In the genomic region with DNA sequence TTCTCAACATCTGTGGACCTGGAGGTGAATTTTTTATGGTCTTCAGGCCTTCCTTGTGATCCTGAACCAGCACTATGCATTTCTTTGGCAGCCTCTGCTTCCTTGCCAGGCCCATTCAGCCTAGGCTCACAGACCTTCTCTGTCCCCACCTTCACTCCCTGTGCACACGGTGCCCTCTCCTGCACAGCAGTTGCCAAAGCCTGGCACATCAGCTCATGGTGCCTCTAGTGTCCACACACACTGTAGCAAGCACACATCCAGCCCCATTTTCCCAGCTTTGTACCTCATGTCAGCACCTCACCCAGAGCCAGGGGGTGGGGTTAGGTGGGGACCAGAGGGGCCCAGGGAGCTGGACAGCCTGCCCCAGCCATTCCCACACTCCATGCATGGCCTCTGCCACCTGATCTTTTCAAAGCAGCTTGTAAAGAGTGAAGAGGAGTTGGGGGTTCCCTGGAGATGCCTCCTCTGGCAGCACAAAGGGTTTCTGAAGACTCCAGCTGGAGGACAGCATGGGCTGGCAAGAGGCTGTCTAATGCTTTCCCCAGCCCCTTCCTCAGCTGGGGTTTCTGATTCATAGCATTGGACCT, we compare ENCODE assay signal across 11 cellular contexts. TPM values are rescaled to one million over a fixed set of nuclear protein-coding genes. Genes with fewer than 3 reads are reported as not detected.
DNase-seq lines count a peak whose midpoint lies in the region; ATAC-seq, FAIRE-seq and TF ChIP-seq lines count a peak whose summit lies in the region.
"Had no signal": no experiment of that assay in that cellular context is flagged by ENCODE, and none has a peak within 500 bp of the region (broad histone marks: within the 10 kb centered on the region; RNA-seq: fewer than 3 reads in every experiment).

No MANE protein-coding gene starts in this region.

- intact Hi-C loops in left ventricle myocardium inferior (cut with micrococcal nuclease): loop anchor here (10.0 kb wide), 1 partner anchor 468 kb away; a partner anchor contains a TSS

- peak; percentile 35 for TF ChIP-seq CTCF in left ventricle myocardium inferior (IDR thresholded peaks at IDR 0.05; ENCODE audit: borderline replicate concordance)
- no peak for TF ChIP-seq CTCF in D721Med (IDR thresholded peaks at IDR 0.05; ENCODE audit: insufficient read depth, missing control alignments)

- peaks cover 8% of the 10 kb centered on the region for H3K9me3 ChIP-seq in left ventricle myocardium inferior (replicated peaks)

- H3K9me3 Mint-ChIP-seq in stimulated activated naive CD8-positive, alpha-beta T cell treated with anti-CD3 and anti-CD28 coated beads, Interleukin-15, amount 100 ng/mL, for 72 hours: no peaks in the 10 kb centered on the region

- peak; percentile 29 for ATAC-seq in stimulated activated naive CD8-positive, alpha-beta T cell treated with anti-CD3 and anti-CD28 coated beads, Interleukin-15, amount 100 ng/mL, for 72 hours
- ATAC-seq in stimulated activated naive CD8-positive, alpha-beta T cell treated with anti-CD3 and anti-CD28 coated beads, Interleukin-15, Interleukin-2, amounts not matched to agents 100 U/mL and 50 U/mL, for 24 hours: no peak
- no peak for ATAC-seq in GM21528 (IDR thresholded peaks at IDR 0.05; ENCODE audit: low FRiP score, unreplicated experiment)

- no peak for DNase-seq in stimulated activated naive CD8-positive, alpha-beta T cell treated with anti-CD3 and anti-CD28 coated beads, Interleukin-15, amount 100 ng/mL, for 72 hours
- DNase-seq in stimulated activated naive CD8-positive, alpha-beta T cell treated with anti-CD3 and anti-CD28 coated beads, Interleukin-15, Interleukin-2, amounts not matched to agents 100 U/mL and 50 U/mL, for 24 hours: no peak
- DNase-seq in RPMI8226 (peak; percentile 48), left ventricle myocardium inferior (no peak), D721Med (ENCODE audit: insufficient read length, low spot score) (no peak), pons (ENCODE audit: low spot score) (no peak), NCI-H146 treated with DMSO at 0.1 percent for 48 hours (lab: John Stamatoyannopoulos, UW; ENCODE audit: unreplicated experiment) (no peak)
- DNase-seq: stimulated activated CD4-positive, alpha-beta T cell treated with anti-CD3 and anti-CD28 coated beads, Interleukin-4, amount 100 ng/mL, for 4 hours had no signal

- H3K4me1 Mint-ChIP-seq in stimulated activated naive CD8-positive, alpha-beta T cell treated with anti-CD3 and anti-CD28 coated beads, Interleukin-15, amount 100 ng/mL, for 72 hours: no peaks in the 10 kb centered on the region
- H3K4me1 Mint-ChIP-seq: memory B cell had no signal

- no peak overlapping the region for H3K4me3 Mint-ChIP-seq in stimulated activated naive CD8-positive, alpha-beta T cell treated with anti-CD3 and anti-CD28 coated beads, Interleukin-15, amount 100 ng/mL, for 72 hours
- H3K4me3 Mint-ChIP-seq: memory B cell had no signal

- H3K27me3 Mint-ChIP-seq in stimulated activated naive CD8-positive, alpha-beta T cell treated with anti-CD3 and anti-CD28 coated beads, Interleukin-15, amount 100 ng/mL, for 72 hours: no peaks in the 10 kb centered on the region

- no peak for FAIRE-seq in D721Med (lab: Jason Lieb, UNC)
- FAIRE-seq: colon had no signal

- H3K27ac ChIP-seq in left ventricle myocardium inferior (replicated peaks): no peak overlapping the region

- no peak overlapping the region for H3K4me3 ChIP-seq in left ventricle myocardium inferior

- H3K27me3 ChIP-seq in left ventricle myocardium inferior (ENCODE audit: low read depth): no peaks in the 10 kb centered on the region

- H3K36me3 ChIP-seq in left ventricle myocardium inferior: no peaks in the 10 kb centered on the region

- no peak overlapping the region for H3K27ac Mint-ChIP-seq in stimulated activated naive CD8-positive, alpha-beta T cell treated with anti-CD3 and anti-CD28 coated beads, Interleukin-15, amount 100 ng/mL, for 72 hours
- H3K27ac Mint-ChIP-seq: memory B cell had no signal

- H3K4me1 ChIP-seq in left ventricle myocardium inferior: peaks cover 3% of the 10 kb centered on the region

RNA-seq across cellular contexts. Expression of a gene that starts 57.9 kb away (rescaled TPM):
- total RNA-seq in left ventricle myocardium inferior: not detected
